ENCODE assay signal across 40 cellular contexts in genomic region chr20:63301671-63302070, GRCh38. TPM values are rescaled to one million over a fixed set of nuclear protein-coding genes. Genes with fewer than 3 reads are reported as not detected.
"Had no signal": no experiment of that assay in that cellular context is flagged by ENCODE, and none has a peak within 500 bp of the region (broad histone marks: within the 10 kb centered on the region; RNA-seq: fewer than 3 reads in every experiment).

No MANE protein-coding gene starts in this region.

- H3K4me3 ChIP-seq: MG63 had no signal

- DNase-seq: Kasumi-1, MG63, MM.1S, MV-4-11, NCI-H1048, NCI-H1092, NCI-H1092 treated with DMSO at 0.1 percent for 48 hours, NCI-H1105, NCI-H1105 treated with DMSO at 0.1 percent for 48 hours, NCI-H1417, NCI-H1417 treated with DMSO at 0.1 percent for 48 hours, NCI-H1436, NCI-H1436 treated with DMSO at 0.1 percent for 48 hours, NCI-H146, NCI-H1694, NCI-H1694 treated with DMSO at 0.1 percent for 48 hours, NCI-H187, NCI-H187 treated with DMSO at 0.1 percent for 48 hours, NCI-H1930, NCI-H2029, NCI-H2029 treated with DMSO at 0.1 percent for 48 hours, NCI-H2081, NCI-H2081 treated with DMSO at 0.1 percent for 48 hours, NCI-H2107, NCI-H2171, NCI-H2171 treated with DMSO at 0.1 percent for 48 hours, NCI-H2227 treated with DMSO at 0.1 percent for 48 hours, NCI-H226, NCI-H345, NCI-H446, NCI-H446 treated with DMSO at 0.1 percent for 48 hours, NCI-H510A, NCI-H510A treated with DMSO at 0.1 percent for 48 hours, NCI-H524, NCI-H524 treated with DMSO at 0.1 percent for 48 hours, NCI-H526 had no signal

- H3K36me3 ChIP-seq: MG63 had no signal

RNA-seq across cellular contexts. Expression of gene COL20A1, which starts 8.7 kb away (rescaled TPM):
- total RNA-seq: M059J had no signal

RNA-seq across cellular contexts. Expression of gene NKAIN4, which starts 47.4 kb away (rescaled TPM):
- total RNA-seq: LHCN-M2, M059J, MCF 10A, NCI-H460 had no signal

RNA-seq across cellular contexts. Expression of gene CHRNA4, which starts 59.5 kb away (rescaled TPM):
- total RNA-seq: LHCN-M2, M059J, MCF 10A, NCI-H460 had no signal
